Comparison of ENCODE assay signal across 19 cellular contexts in genomic region chr1:36524359-36525062, GRCh38. TPM values are rescaled to one million over a fixed set of nuclear protein-coding genes. Genes with fewer than 3 reads are reported as not detected.
A peak's percentile ranks its signal among the peaks of the same experiment; 100 is the strongest.
DNase-seq lines count a peak whose midpoint lies in the region; ATAC-seq, FAIRE-seq and TF ChIP-seq lines count a peak whose summit lies in the region.
"Had no signal": no experiment of that assay in that cellular context is flagged by ENCODE, and none has a peak within 500 bp of the region (broad histone marks: within the 10 kb centered on the region; RNA-seq: fewer than 3 reads in every experiment).

No MANE protein-coding gene starts in this region.

- RAD21 ChIA-PET in GM12878 (lab: Charles Lee; ENCODE audit: unreplicated experiment): no interaction called here

- H3K27me3 Mint-ChIP-seq in CD4-positive, CD25-positive, alpha-beta regulatory T cell: no peaks in the 10 kb centered on the region
- no peaks in the 10 kb centered on the region for H3K27me3 Mint-ChIP-seq in activated CD4-positive, alpha-beta T cell treated with anti-CD3 and anti-CD28 coated beads, Interleukin-2, amount 10 ng/mL, durations not matched to agents 24 days and 14 days
- H3K27me3 Mint-ChIP-seq: B cell, IgD-negative memory B cell had no signal

- peak overlapping the region; percentile 42 for H3K4me3 ChIP-seq in CD4-positive, CD25-positive, alpha-beta regulatory T cell (ENCODE audit: low read depth, low read length)
- H3K4me3 ChIP-seq in GM12878 (no peak overlapping the region), osteoblast (ENCODE audit: insufficient read depth, low read length) (no peak overlapping the region), A673 (ENCODE audit: low read depth, low read length, poor library complexity, severe bottlenecking) (no peak overlapping the region)
- H3K4me3 ChIP-seq: Peyer's patch had no signal

- TF ChIP-seq RAD21 in GM12878 (IDR thresholded peaks at IDR 0.05; ENCODE audit: insufficient read depth, low read depth, low read length): no peak

- POLR2A ChIA-PET in GM12878 (lab: Charles Lee) (no interaction called here), A673 (lab: Charles Lee; ENCODE audit: low non-redundant PET) (no interaction called here)

- H3K36me3 Mint-ChIP-seq in CD4-positive, CD25-positive, alpha-beta regulatory T cell: no peaks in the 10 kb centered on the region
- H3K36me3 Mint-ChIP-seq in activated CD4-positive, alpha-beta T cell treated with anti-CD3 and anti-CD28 coated beads, Interleukin-2, amount 10 ng/mL, durations not matched to agents 24 days and 14 days (ENCODE audit: low read depth): no peaks in the 10 kb centered on the region
- H3K36me3 Mint-ChIP-seq: CD8-positive, alpha-beta memory T cell had no signal

- CTCF ChIA-PET in GM12878 (lab: Yijun Ruan, JAX) (no interaction called here), A673 (lab: Charles Lee) (no interaction called here)

- H3K79me2 ChIP-seq in GM12878 (ENCODE audit: control insufficient read depth, insufficient read depth, low read length): no peaks in the 10 kb centered on the region
- H3K79me2 ChIP-seq in osteoblast (ENCODE audit: insufficient read depth, low read length): no peaks in the 10 kb centered on the region

- no peaks in the 10 kb centered on the region for H3K27me3 ChIP-seq in CD4-positive, CD25-positive, alpha-beta regulatory T cell (ENCODE audit: control insufficient read depth, insufficient read depth, low read length)
- H3K27me3 ChIP-seq in GM12878 (replicated peaks in 1 of 2; ENCODE audit: control insufficient read depth in 2 of 2, insufficient read depth in 2 of 2, low read length in 1 of 2) (no peaks in the 10 kb centered on the region), osteoblast (ENCODE audit: insufficient read depth, low read length) (no peaks in the 10 kb centered on the region), A673 (replicated peaks; ENCODE audit: insufficient read depth, low read depth, low read length, poor library complexity) (no peaks in the 10 kb centered on the region)
- H3K27me3 ChIP-seq: Peyer's patch had no signal

- SMC1A ChIA-PET in GM12878 (lab: Charles Lee; ENCODE audit: uncharacterized antibody, unreplicated experiment): no interaction called here

- no peak overlapping the region for H3K4me2 ChIP-seq in GM12878 (ENCODE audit: control insufficient read depth, insufficient read depth)
- no peak overlapping the region for H3K4me2 ChIP-seq in osteoblast (ENCODE audit: insufficient read depth, low read length)

- no peak overlapping the region for H3K27ac ChIP-seq in CD4-positive, CD25-positive, alpha-beta regulatory T cell (ENCODE audit: insufficient read depth, low read length, poor library complexity, severe bottlenecking)
- no peak overlapping the region for H3K27ac ChIP-seq in GM12878 (ENCODE audit: control insufficient read depth, insufficient read depth)
- H3K27ac ChIP-seq in osteoblast (ENCODE audit: low read depth, low read length): no peak overlapping the region
- H3K27ac ChIP-seq in A673 (ENCODE audit: low read depth, low read length, poor library complexity, severe bottlenecking): no peak overlapping the region
- H3K27ac ChIP-seq: Peyer's patch had no signal

- H4K20me1 ChIP-seq in GM12878 (ENCODE audit: control insufficient read depth, insufficient read depth): no peaks in the 10 kb centered on the region
- H4K20me1 ChIP-seq in osteoblast (ENCODE audit: insufficient read depth, low read length): no peaks in the 10 kb centered on the region

- H3K9me3 Mint-ChIP-seq in CD4-positive, CD25-positive, alpha-beta regulatory T cell: no peaks in the 10 kb centered on the region
- no peaks in the 10 kb centered on the region for H3K9me3 Mint-ChIP-seq in activated CD4-positive, alpha-beta T cell treated with anti-CD3 and anti-CD28 coated beads, Interleukin-2, amount 10 ng/mL, durations not matched to agents 24 days and 14 days
- H3K9me3 Mint-ChIP-seq: CD8-positive, alpha-beta memory T cell; H9; IgD-negative memory B cell had no signal

- H3K36me3 ChIP-seq in CD4-positive, CD25-positive, alpha-beta regulatory T cell (ENCODE audit: control insufficient read depth, insufficient read depth, low read length): no peaks in the 10 kb centered on the region
- H3K36me3 ChIP-seq in GM12878 (ENCODE audit: control insufficient read depth in 2 of 2, insufficient read depth in 2 of 2, low read length in 1 of 2) (no peaks in the 10 kb centered on the region), osteoblast (ENCODE audit: insufficient read depth, low read length) (no peaks in the 10 kb centered on the region), A673 (ENCODE audit: insufficient read depth, low read length, poor library complexity, severe bottlenecking) (no peaks in the 10 kb centered on the region)
- H3K36me3 ChIP-seq: Peyer's patch had no signal

- no peaks in the 10 kb centered on the region for H3K4me1 ChIP-seq in CD4-positive, CD25-positive, alpha-beta regulatory T cell (ENCODE audit: control insufficient read depth, insufficient read depth, low read length, poor library complexity, severe bottlenecking)
- H3K4me1 ChIP-seq in GM12878 (ENCODE audit: control insufficient read depth, insufficient read depth, low read length): no peaks in the 10 kb centered on the region
- no peaks in the 10 kb centered on the region for H3K4me1 ChIP-seq in osteoblast (ENCODE audit: insufficient read depth, low read length)
- H3K4me1 ChIP-seq in A673 (ENCODE audit: insufficient read depth, low read length, poor library complexity, severe bottlenecking): no peaks in the 10 kb centered on the region
- H3K4me1 ChIP-seq: Peyer's patch had no signal

- no TSS peak for BruUV-seq in GM12878 (replicated peaks; lab: Mats Ljungman, UMichigan)
- no TSS peak for BruUV-seq in A673 (replicated peaks; lab: Mats Ljungman, UMichigan)

- intact Hi-C loops in GM12878 (cut with micrococcal nuclease; ENCODE audit: unreplicated experiment) (no loop called here), A673 (cut with micrococcal nuclease; ENCODE audit: unreplicated experiment) (no loop called here)
- intact Hi-C loops in activated CD4-positive, alpha-beta T cell treated with anti-CD3 and anti-CD28 coated beads, Interleukin-2, amount 10 ng/mL, durations not matched to agents 24 days and 14 days (cut with micrococcal nuclease): no loop called here

- in situ Hi-C loops in GM12878 (cut with MboI): no loop called here

- H3K4me1 Mint-ChIP-seq in CD4-positive, CD25-positive, alpha-beta regulatory T cell: peaks cover 0 to 14% (median 6%) of the 10 kb centered on the region in 4 donors
- no peaks in the 10 kb centered on the region for H3K4me1 Mint-ChIP-seq in activated CD4-positive, alpha-beta T cell treated with anti-CD3 and anti-CD28 coated beads, Interleukin-2, amount 10 ng/mL, durations not matched to agents 24 days and 14 days
- H3K4me1 Mint-ChIP-seq: B cell had no signal

- FAIRE-seq in HTR-8/SVneo (lab: Jason Lieb, UNC) (peak; percentile 86), GM12878 (lab: Jason Lieb, UNC) (no peak)

- H3K4me3 Mint-ChIP-seq in CD4-positive, CD25-positive, alpha-beta regulatory T cell: peak overlapping the region in 2 of 4 donors; percentile 20 to 60
- no peak overlapping the region for H3K4me3 Mint-ChIP-seq in activated CD4-positive, alpha-beta T cell treated with anti-CD3 and anti-CD28 coated beads, Interleukin-2, amount 10 ng/mL, durations not matched to agents 24 days and 14 days
- H3K4me3 Mint-ChIP-seq: B cell, H9 had no signal

- no peak for TF ChIP-seq EP300 in GM12878 (IDR thresholded peaks at IDR 0.05; ENCODE audit: borderline replicate concordance in 1 of 2, control insufficient read depth in 1 of 2, low read depth in 2 of 2, low read length in 2 of 2)

- WGBS in GM12878 (ENCODE audit: insufficient coverage, insufficient replicate concordance, low lambda C conversion rate, missing lambda C conversion rate): 68% methylated on average over 16 of the region's 16 CpGs

- DNase-seq in CD4-positive, CD25-positive, alpha-beta regulatory T cell: no peak
- no peak for DNase-seq in HTR-8/SVneo (ENCODE audit: insufficient read length, low spot score)
- DNase-seq in GM12878 (ENCODE audit: low read depth, low spot score): no peak
- peak; percentile 14 for DNase-seq in osteoblast (ENCODE audit: insufficient read length, low spot score, missing footprints)
- DNase-seq in A673 (ENCODE audit: low spot score): no peak
- no peak for DNase-seq in stimulated activated CD4-positive, alpha-beta T cell treated with anti-CD3 and anti-CD28 coated beads, Interleukin-2, amount 100 ng/mL, for 48 hours
- no peak for DNase-seq in activated CD4-positive, alpha-beta T cell treated with anti-CD3 and anti-CD28 coated beads, Interleukin-2, amount 10 ng/mL, durations not matched to agents 24 days and 14 days
- DNase-seq: CD8-positive, alpha-beta memory T cell; H9; MV-4-11; NCI-H1436; NCI-H2029 treated with DMSO at 0.1 percent for 48 hours; NCI-H510A; Right ventricle myocardium superior had no signal

- no peak for ATAC-seq in CD4-positive, CD25-positive, alpha-beta regulatory T cell (ENCODE audit: low read depth in 2 of 2)
- no peak for ATAC-seq in GM12878
- ATAC-seq in HG03460 (IDR thresholded peaks at IDR 0.05; ENCODE audit: unreplicated experiment): no peak

- H3K9ac ChIP-seq in GM12878 (ENCODE audit: control insufficient read depth, insufficient read depth, low read length): no peak overlapping the region

- no peaks in the 10 kb centered on the region for H3K9me3 ChIP-seq in CD4-positive, CD25-positive, alpha-beta regulatory T cell (ENCODE audit: control insufficient read depth in 2 of 2, low read length in 2 of 2)
- H3K9me3 ChIP-seq in GM12878 (replicated peaks; ENCODE audit: control insufficient read depth, insufficient read depth, low read length) (no peaks in the 10 kb centered on the region), osteoblast (ENCODE audit: low read depth, low read length) (no peaks in the 10 kb centered on the region), A673 (ENCODE audit: low read depth, low read length, poor library complexity, severe bottlenecking) (no peaks in the 10 kb centered on the region)
- H3K9me3 ChIP-seq: Peyer's patch had no signal

- no peak overlapping the region for H3K27ac Mint-ChIP-seq in CD4-positive, CD25-positive, alpha-beta regulatory T cell
- no peak overlapping the region for H3K27ac Mint-ChIP-seq in activated CD4-positive, alpha-beta T cell treated with anti-CD3 and anti-CD28 coated beads, Interleukin-2, amount 10 ng/mL, durations not matched to agents 24 days and 14 days
- H3K27ac Mint-ChIP-seq: B cell, IgD-negative memory B cell had no signal

- no peak for TF ChIP-seq POLR2A in GM12878 (IDR thresholded peaks at IDR 0.05; ENCODE audit: low read depth, low read length)

- TF ChIP-seq CTCF in GM12878 (IDR thresholded peaks at IDR 0.05 in 2 of 3, conservative IDR thresholded peaks at IDR 0.05 in 1 of 3; ENCODE audit: control insufficient read depth in 2 of 3, extremely low read depth in 1 of 3, insufficient read depth in 1 of 3, low read depth in 3 of 3, low read length in 3 of 3) (no peak), osteoblast (IDR thresholded peaks at IDR 0.05; ENCODE audit: extremely low read depth, low read depth, low read length) (no peak), A673 (conservative IDR thresholded peaks at IDR 0.05; ENCODE audit: low read depth, low read length) (no peak)

- H2AFZ ChIP-seq in GM12878 (ENCODE audit: control insufficient read depth, low read depth, low read length): no peak overlapping the region
- no peak overlapping the region for H2AFZ ChIP-seq in osteoblast (ENCODE audit: low read length)

RNA-seq across cellular contexts. Expression of gene CSF3R, which starts 41.8 kb away (rescaled TPM):
- 3.6 TPM for total RNA-seq in CD4-positive, CD25-positive, alpha-beta regulatory T cell
- under 1 TPM in 3 of 4 donors, not detected in 1; 0.10 to 0.33 (median 0.13) TPM for polyA plus RNA-seq in CD4-positive, CD25-positive, alpha-beta regulatory T cell
- not detected in 2 replicates for total RNA-seq in GM12878 (2013; cell fraction: nucleolus; rRNA removed)
- not detected in 2 replicates for total RNA-seq in GM12878 (2014; rRNA removed)
- total RNA-seq in GM12878 (2014; rRNA removed; fragmentation: Illumina TruSeq; extraction: Trizol): not detected in 2 replicates
- 0.13 TPM in 1 of 2 replicates, not detected in the other for total RNA-seq in GM12878 (2021)
- not detected for polyA plus RNA-seq in GM12878 (2011; ENCODE audit: low read depth)
- polyA plus RNA-seq in GM12878 (2011; rRNA removed): not detected in 2 replicates
- not detected in 2 replicates for polyA plus RNA-seq in GM12878 (2011; cell fraction: cytosol; rRNA removed)
- polyA plus RNA-seq in GM12878 (2011; cell fraction: nucleus; rRNA removed): not detected in 2 replicates
- 0.05 TPM in 1 of 2 replicates, not detected in the other for polyA plus RNA-seq in GM12878 (2012)
- not detected in 2 replicates for polyA plus RNA-seq in GM12878 (2014; fragmentation: Illumina TruSeq; extraction: Trizol)
- not detected for polyA plus RNA-seq in GM12878 (2014; fragmentation: Nextera tagmentation; extraction: Ambion mirVana)
- polyA plus RNA-seq in GM12878 (2014; rRNA removed): not detected in 2 replicates
- polyA plus RNA-seq in GM12878 (2016; fragmentation: Nextera tagmentation; extraction: Ambion mirVana): not detected
- not detected in 2 replicates for polyA minus RNA-seq in GM12878 (2011; rRNA and poly(A)+ RNA removed)
- polyA minus RNA-seq in GM12878 (2011; cell fraction: cytosol; rRNA and poly(A)+ RNA removed): not detected in 2 replicates
- polyA minus RNA-seq in GM12878 (2011; cell fraction: nucleus; rRNA and poly(A)+ RNA removed): not detected in 2 replicates
- not detected in 2 replicates for total RNA-seq in osteoblast
- not detected in 2 replicates for total RNA-seq in A673 (2021)
- total RNA-seq in activated CD4-positive, alpha-beta T cell treated with anti-CD3 and anti-CD28 coated beads, Interleukin-2, amount 10 ng/mL, durations not matched to agents 24 days and 14 days: 0.07 and 0.16 TPM in 2 replicates
- total RNA-seq: Daoy, H9 had no signal
- polyA plus RNA-seq: CD8-positive, alpha-beta memory T cell had no signal
